ENCODE assay signal across 8 cellular contexts in the genomic region with DNA sequence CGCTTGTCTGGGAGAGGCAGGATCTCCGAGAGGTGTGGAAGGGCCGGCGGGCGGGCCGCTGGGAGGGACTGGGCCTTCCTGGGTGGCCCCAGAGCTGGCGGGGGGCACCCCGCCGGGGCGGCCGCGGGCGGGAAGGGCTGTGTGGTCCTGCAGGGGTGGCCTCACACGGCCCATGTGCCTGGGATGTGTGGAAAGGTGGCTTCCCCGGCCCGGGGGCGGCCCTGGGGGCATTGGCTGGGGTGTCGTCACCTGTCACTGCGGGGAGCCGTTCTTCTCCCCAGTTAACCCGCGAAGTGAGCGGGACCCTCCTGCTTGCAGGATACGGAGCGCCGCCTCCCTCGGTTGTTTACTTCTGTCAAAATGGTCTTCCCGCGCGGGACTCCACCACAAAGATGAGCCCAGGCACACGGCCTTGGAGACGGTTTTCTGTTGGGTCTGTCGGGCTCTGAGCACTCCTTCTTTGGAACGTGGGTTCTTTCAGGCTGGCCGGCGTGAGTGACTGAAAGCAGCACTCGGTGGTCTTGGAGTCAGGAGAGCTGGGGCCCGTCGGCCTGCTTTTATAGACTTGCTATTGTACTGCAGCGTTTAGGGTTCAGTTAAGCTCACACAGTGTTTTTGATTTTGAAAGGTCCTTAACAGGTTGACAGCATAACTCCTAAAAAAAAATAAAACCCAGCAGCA. TPM values are rescaled to one million over a fixed set of nuclear protein-coding genes. Genes with fewer than 3 reads are reported as not detected.
DNase-seq lines count a peak whose midpoint lies in the region; ATAC-seq and TF ChIP-seq lines count a peak whose summit lies in the region.

No MANE protein-coding gene starts in this region.

- H3K27me3 ChIP-seq in OCI-LY3 (ENCODE audit: low read depth, low read length) (peaks cover 18% of the 10 kb centered on the region), tibial artery (peaks cover 0 to 3% of the 10 kb centered on the region in 2 donors)

- H3K27ac ChIP-seq in OCI-LY3 (ENCODE audit: low read length), result peak overlapping the region; percentile 74
- peak overlapping the region; percentile 88 to 92 for H3K27ac ChIP-seq in tibial artery

- peaks cover 41% of the 10 kb centered on the region for H4K20me1 ChIP-seq in OCI-LY3 (ENCODE audit: insufficient read depth, low read length)

- H3K9ac ChIP-seq in OCI-LY3 (ENCODE audit: low read length), result peak overlapping the region; percentile 93

- H3K4me1 ChIP-seq in OCI-LY3 (ENCODE audit: low read length) (peaks cover 15% of the 10 kb centered on the region; the same call in 1 of the 2 replicates), tibial artery (peaks cover 0 to 51% (median 23%) of the 10 kb centered on the region in 4 donors)

- DNase-seq in NCI-H510A treated with DMSO at 0.1 percent for 48 hours (lab: John Stamatoyannopoulos, UW) (peak; percentile 35), NCI-H510A (lab: John Stamatoyannopoulos, UW) (no peak), globus pallidus (ENCODE audit: low spot score) (peak; percentile 31), omental fat pad (ENCODE audit: low spot score) (peak; percentile 28), tibial artery (peak; percentile 44 to 71)
- peak; percentile 84 for DNase-seq in activated effector memory CD4-positive, alpha-beta T cell treated with anti-CD3 and anti-CD28 coated beads, Interleukin-2, amount 50 U/mL, for 16 hours

- ATAC-seq in HG02870 (IDR thresholded peaks at IDR 0.05; ENCODE audit: unreplicated experiment) (peak; percentile 33), omental fat pad (ENCODE audit: low FRiP score) (peak; percentile 43)

- no peaks in the 10 kb centered on the region for H3K9me3 ChIP-seq in OCI-LY3 (ENCODE audit: insufficient read depth, low read length)
- H3K9me3 ChIP-seq in tibial artery, result no peaks in the 10 kb centered on the region

- H3K4me3 ChIP-seq in OCI-LY3 (ENCODE audit: low read length) (peak overlapping the region; percentile 96), tibial artery (peak overlapping the region; percentile 95 to 98)

- TF ChIP-seq CTCF in OCI-LY3 (IDR thresholded peaks at IDR 0.05; ENCODE audit: low read depth, low read length) (no peak), omental fat pad (IDR thresholded peaks at IDR 0.05) (no peak), tibial artery (IDR thresholded peaks at IDR 0.05) (no peak)

- intact Hi-C loops in tibial artery (cut with DNase I; ENCODE audit: low total_unique reads), result no loop called here

- H3K79me2 ChIP-seq in OCI-LY3 (ENCODE audit: low read length), result peaks cover 56% of the 10 kb centered on the region

- H3K4me2 ChIP-seq in OCI-LY3 (ENCODE audit: low read length), result peak overlapping the region; percentile 77

- H3K36me3 ChIP-seq in OCI-LY3 (replicated peaks; ENCODE audit: low read depth, low read length) (peaks cover 18% of the 10 kb centered on the region), tibial artery (no peaks in the 10 kb centered on the region)

- H2AFZ ChIP-seq in OCI-LY3 (ENCODE audit: low read depth, low read length), result peak overlapping the region; percentile 63

RNA-seq across cellular contexts. Expression of a gene that starts 0.7 kb away (rescaled TPM):
- total RNA-seq in omental fat pad, result 10 to 100 TPM; 19.6 to 32.0 (median 25.2) TPM
